8 cellular contexts compared by ENCODE assay signal in genomic region chr11:47270331-47271271, GRCh38. TPM values are rescaled to one million over a fixed set of nuclear protein-coding genes. Genes with fewer than 3 reads are reported as not detected.
A peak's percentile ranks its signal among the peaks of the same experiment; 100 is the strongest.
DNase-seq lines count a peak whose midpoint lies in the region; ATAC-seq and TF ChIP-seq lines count a peak whose summit lies in the region.

No MANE protein-coding gene starts in this region.

- ATAC-seq in HG02938 (IDR thresholded peaks at IDR 0.05; ENCODE audit: unreplicated experiment) = no peak

- H3K27me3 Mint-ChIP-seq in activated naive CD4-positive, alpha-beta T cell treated with anti-CD3 and anti-CD28 coated beads for 36 hours (ENCODE audit: low read depth) = no peaks in the 10 kb centered on the region
- H3K27me3 Mint-ChIP-seq in nephron progenitor cell (ENCODE audit: low read depth, poor library complexity) = no peaks in the 10 kb centered on the region

- H3K4me3 ChIP-seq in fibroblast of mammary gland (ENCODE audit: control insufficient read depth, low read depth, low read length) = peak overlapping the region; percentile 71

- peak; percentile 59 for DNase-seq in activated naive CD4-positive, alpha-beta T cell treated with anti-CD3 and anti-CD28 coated beads for 36 hours
- no peak for DNase-seq in activated naive CD4-positive, alpha-beta T cell treated with anti-CD3 and anti-CD28 coated beads, Interleukin-2, amount 50 U/mL, for 16 hours
- DNase-seq in NCI-H524 treated with DMSO at 0.1 percent for 48 hours (lab: John Stamatoyannopoulos, UW) (peak; percentile 6), fibroblast of mammary gland (ENCODE audit: low read depth) (peak; percentile 74), nephron progenitor cell (no peak), putamen (ENCODE audit: low spot score) (no peak)
- peak; percentile 63 for DNase-seq in activated CD8-positive, alpha-beta memory T cell treated with anti-CD3 and anti-CD28 coated beads, Interleukin-2, amount 50 U/mL, for 48 hours

- peaks cover 1% of the 10 kb centered on the region for H3K36me3 Mint-ChIP-seq in activated naive CD4-positive, alpha-beta T cell treated with anti-CD3 and anti-CD28 coated beads for 36 hours (ENCODE audit: low read depth)
- peaks cover 11% of the 10 kb centered on the region for H3K36me3 Mint-ChIP-seq in nephron progenitor cell (ENCODE audit: low read depth)

- no peaks in the 10 kb centered on the region for H3K9me3 Mint-ChIP-seq in activated naive CD4-positive, alpha-beta T cell treated with anti-CD3 and anti-CD28 coated beads for 36 hours
- no peaks in the 10 kb centered on the region for H3K9me3 Mint-ChIP-seq in nephron progenitor cell

- CTCF ChIA-PET in activated naive CD4-positive, alpha-beta T cell treated with anti-CD3 and anti-CD28 coated beads for 36 hours (lab: Charles Lee) = interaction anchor here (0.6 to 2.7 kb wide), 6 partner anchors 12 to 104 kb away, joined by 3 to 19 read pairs (median 4); partner anchors contain the start of gene NR1H3

- peak overlapping the region; percentile 80 for H3K4me3 Mint-ChIP-seq in activated naive CD4-positive, alpha-beta T cell treated with anti-CD3 and anti-CD28 coated beads for 36 hours
- peak overlapping the region; percentile 87 for H3K4me3 Mint-ChIP-seq in nephron progenitor cell

- intact Hi-C loops in activated naive CD4-positive, alpha-beta T cell treated with anti-CD3 and anti-CD28 coated beads for 36 hours (cut with micrococcal nuclease) = loop anchor here (2.0 to 5.0 kb wide), 3 partner anchors 82 to 282 kb away; partner anchors contain the start of genes CELF1 and MYBPC3

- peaks cover 46% of the 10 kb centered on the region for H3K4me1 Mint-ChIP-seq in activated naive CD4-positive, alpha-beta T cell treated with anti-CD3 and anti-CD28 coated beads for 36 hours (ENCODE audit: low read depth)
- H3K4me1 Mint-ChIP-seq in nephron progenitor cell = peaks cover 45% of the 10 kb centered on the region

- H3K27ac Mint-ChIP-seq in activated naive CD4-positive, alpha-beta T cell treated with anti-CD3 and anti-CD28 coated beads for 36 hours = peak overlapping the region; percentile 83
- no peak overlapping the region for H3K27ac Mint-ChIP-seq in nephron progenitor cell

- TF ChIP-seq CTCF in fibroblast of mammary gland (conservative IDR thresholded peaks at IDR 0.05; ENCODE audit: control insufficient read depth, insufficient read depth, low read depth, low read length) = peak; percentile 20
- no peak for TF ChIP-seq CTCF in nephron progenitor cell (IDR thresholded peaks at IDR 0.05)

RNA-seq across cellular contexts. Expression of gene MADD, which starts 0.7 kb away (rescaled TPM):
- total RNA-seq in activated naive CD4-positive, alpha-beta T cell treated with anti-CD3 and anti-CD28 coated beads for 36 hours = 10 to 100 TPM; 49.9 to 52.2 TPM

RNA-seq across cellular contexts. Expression of gene NR1H3, which starts 12.8 kb away (rescaled TPM):
- 10 to 100 TPM; 10.4 to 11.3 TPM for total RNA-seq in activated naive CD4-positive, alpha-beta T cell treated with anti-CD3 and anti-CD28 coated beads for 36 hours

RNA-seq across cellular contexts. Expression of gene ACP2, which starts 22.0 kb away (rescaled TPM):
- 1 to 10 TPM; 8.0 to 9.3 TPM for total RNA-seq in activated naive CD4-positive, alpha-beta T cell treated with anti-CD3 and anti-CD28 coated beads for 36 hours

RNA-seq across cellular contexts. Expression of gene DDB2, which starts 55.8 kb away (rescaled TPM):
- 100 to 1,000 TPM; 273 to 282 TPM for total RNA-seq in activated naive CD4-positive, alpha-beta T cell treated with anti-CD3 and anti-CD28 coated beads for 36 hours

Comparison
In these comparisons a context has a peak if more than half of its experiments do, and no peak if none do; other contexts are left out.
1. DNase-seq: peak in activated naive CD4-positive, alpha-beta T cell treated with anti-CD3 and anti-CD28 coated beads for 36 hours (single experiment), NCI-H524 treated with DMSO at 0.1 percent for 48 hours (single experiment), activated CD8-positive, alpha-beta memory T cell treated with anti-CD3 and anti-CD28 coated beads, Interleukin-2, amount 50 U/mL, for 48 hours (single experiment) and fibroblast of mammary gland (single experiment); none in activated naive CD4-positive, alpha-beta T cell treated with anti-CD3 and anti-CD28 coated beads, Interleukin-2, amount 50 U/mL, for 16 hours (single experiment), nephron progenitor cell (single experiment) and putamen (single experiment).